In the genomic region with DNA sequence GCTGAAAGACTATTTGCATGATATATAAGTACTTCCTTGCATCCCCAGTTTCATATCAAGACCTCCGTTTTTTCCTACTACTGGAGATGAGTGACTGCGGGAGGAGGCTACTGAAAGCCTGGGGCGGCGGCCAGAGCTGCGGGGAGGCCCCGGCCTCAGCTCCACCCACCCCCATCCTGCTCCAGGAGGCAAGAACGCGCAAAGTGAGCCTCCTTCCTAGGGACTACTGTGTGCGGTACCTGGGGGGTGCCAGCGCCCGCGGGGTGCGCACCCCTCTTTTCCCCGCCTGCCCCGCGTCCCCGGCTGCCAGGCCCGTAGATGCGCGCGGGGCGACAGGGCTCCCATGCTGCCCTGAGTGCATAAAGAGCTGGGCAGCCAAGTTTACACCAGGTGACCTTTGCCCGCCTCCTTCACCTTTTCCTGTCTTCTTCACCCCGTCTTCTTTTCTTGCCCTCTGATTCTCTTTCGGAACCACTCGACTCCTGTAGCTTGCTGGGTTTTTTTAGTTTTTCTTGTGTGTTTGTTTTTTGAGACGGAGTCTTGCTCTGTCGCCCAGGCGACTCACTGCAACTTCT, we compare ENCODE assay signal across 10 cellular contexts. TPM values are rescaled to one million over a fixed set of nuclear protein-coding genes. Genes with fewer than 3 reads are reported as not detected.
DNase-seq lines count a peak whose midpoint lies in the region; ATAC-seq, FAIRE-seq and TF ChIP-seq lines count a peak whose summit lies in the region.
"Had no signal": no experiment of that assay in that cellular context is flagged by ENCODE, and none has a peak within 500 bp of the region (broad histone marks: within the 10 kb centered on the region; RNA-seq: fewer than 3 reads in every experiment).

No MANE protein-coding gene starts in this region.

- H2AK5ac ChIP-seq in H1 (ENCODE audit: low read depth, low read length), result no peak overlapping the region

- no peak overlapping the region for H3K23ac ChIP-seq in H1 (ENCODE audit: insufficient read length)

- POLR2A ChIA-PET in H1 (lab: Charles Lee; ENCODE audit: partially characterized antibody), result interaction anchor here (0.9 to 1.9 kb wide), 5 partner anchors 13 to 47 kb away, joined by 3 to 6 read pairs (median 5); a partner anchor contains a TSS

- no peaks in the 10 kb centered on the region for H3K9me3 Mint-ChIP-seq in nephron progenitor cell
- H3K9me3 Mint-ChIP-seq: naive B cell had no signal

- no peak overlapping the region for H3K27ac Mint-ChIP-seq in nephron progenitor cell

- no peak for TF ChIP-seq EP300 in H1 (IDR thresholded peaks at IDR 0.05; ENCODE audit: borderline replicate concordance in 1 of 2, low read depth in 2 of 2, low read length in 2 of 2)

- peaks cover 9% of the 10 kb centered on the region for H3K27me3 Mint-ChIP-seq in nephron progenitor cell (ENCODE audit: low read depth, poor library complexity)
- H3K27me3 Mint-ChIP-seq: naive B cell had no signal

- H2BK5ac ChIP-seq in H1 (ENCODE audit: low read depth, low read length), result no peak overlapping the region

- H3K9me3 ChIP-seq in BLaER1 (no peaks in the 10 kb centered on the region), H1 (ENCODE audit: insufficient read depth in 2 of 2, low read depth in 1 of 2, low read length in 1 of 2) (no peaks in the 10 kb centered on the region)

- H2BK15ac ChIP-seq in H1 (ENCODE audit: low read length), result no peak overlapping the region

- no peak for TF ChIP-seq POLR2A in H1 (IDR thresholded peaks at IDR 0.05; ENCODE audit: control extremely low read depth in 1 of 2, low read depth in 2 of 2, low read length in 2 of 2)

- no peak overlapping the region for H3K27ac ChIP-seq in BLaER1
- no peak overlapping the region for H3K27ac ChIP-seq in H1 (ENCODE audit: low read depth, low read length)

- peak overlapping the region; percentile 75 for H3K4me3 Mint-ChIP-seq in nephron progenitor cell

- no peaks in the 10 kb centered on the region for H3K36me3 ChIP-seq in BLaER1
- no peaks in the 10 kb centered on the region for H3K36me3 ChIP-seq in H1 (ENCODE audit: control insufficient read depth in 2 of 4, insufficient read depth in 4 of 4, low read length in 3 of 4)

- H3K36me3 Mint-ChIP-seq in nephron progenitor cell (ENCODE audit: low read depth), result no peaks in the 10 kb centered on the region

- CTCF ChIA-PET in H1 (lab: Charles Lee; ENCODE audit: partially characterized antibody), result interaction anchor here (0.7 to 1.4 kb wide), 7 partner anchors 10 to 206 kb away, joined by 3 to 5 read pairs (median 3); no protein-coding TSS in a partner anchor

- DNase-seq in M059J (ENCODE audit: low read depth), result peak; percentile 37
- peak in 1 of 2 experiments; percentile 64 for DNase-seq in H1 (ENCODE audit: low read depth in 1 of 2, low spot score in 2 of 2)
- peak; percentile 14 for DNase-seq in nephron progenitor cell
- no peak for DNase-seq in NCI-H1092 (lab: John Stamatoyannopoulos, UW)
- no peak for DNase-seq in ureter (ENCODE audit: low spot score)
- DNase-seq: naive B cell, T1000 had no signal

- H3K27me3 ChIP-seq in BLaER1, result peaks cover 14% of the 10 kb centered on the region
- H3K27me3 ChIP-seq in H1 (replicated peaks in 1 of 4; ENCODE audit: control insufficient read depth in 3 of 4, extremely low read depth in 1 of 4, insufficient read depth in 3 of 4, low read length in 3 of 4), result no peaks in the 10 kb centered on the region

- TF ChIP-seq RAD21 in H1 (IDR thresholded peaks at IDR 0.05 in 1 of 2, conservative IDR thresholded peaks at IDR 0.05 in 1 of 2; ENCODE audit: low read depth in 2 of 2, low read length in 2 of 2), result no peak

- no peak overlapping the region for H3K4ac ChIP-seq in H1 (replicated peaks; ENCODE audit: insufficient read length, low read depth, low read length)

- no peak overlapping the region for H2BK12ac ChIP-seq in H1 (ENCODE audit: low read depth, low read length)

- H4K5ac ChIP-seq in H1 (ENCODE audit: insufficient read length, low read depth, low read length), result no peak overlapping the region

- H3K4me1 ChIP-seq in BLaER1 (peaks cover 29% of the 10 kb centered on the region), H1 (replicated peaks in 1 of 4; ENCODE audit: control insufficient read depth in 3 of 4, insufficient read depth in 4 of 4, low read length in 3 of 4) (peaks cover 0 to 11% (median 0%) of the 10 kb centered on the region in 4 experiments; a peak in 4 of 7 replicates)

- 22% methylated on average over 29 of the region's 29 CpGs; no CpG with 5 or more reads in 1 of the 2 experiments for WGBS in H1 (ENCODE audit: extremely low coverage in 1 of 2, insufficient coverage in 1 of 2, insufficient read length in 1 of 2, insufficient replicate concordance in 2 of 2, low coverage in 1 of 2, low lambda C conversion rate in 2 of 2, missing lambda C conversion rate in 1 of 2), 2 experiments

- H2BK20ac ChIP-seq in H1 (ENCODE audit: low read length), result no peak overlapping the region

- no peaks in the 10 kb centered on the region; the same call in 1 of the 2 replicates for H3K79me1 ChIP-seq in H1 (ENCODE audit: low read depth, low read length)

- no peak overlapping the region for H2BK120ac ChIP-seq in H1 (replicated peaks; ENCODE audit: low read depth, low read length)

- H3K79me2 ChIP-seq in H1 (ENCODE audit: control insufficient read depth in 1 of 2, insufficient read depth in 2 of 2, low read length in 2 of 2), result peaks cover 0 to 21% of the 10 kb centered on the region in 2 experiments; a peak in 2 of 4 replicates

- H3K4me2 ChIP-seq in BLaER1, result peak overlapping the region; percentile 40
- peak overlapping the region; percentile 66 to 94 for H3K4me2 ChIP-seq in H1 (ENCODE audit: insufficient read depth in 1 of 2, low read depth in 2 of 2, low read length in 2 of 2)

- no peak overlapping the region for H4K91ac ChIP-seq in H1 (replicated peaks; ENCODE audit: insufficient read length, low read length)

- H4K20me1 ChIP-seq in BLaER1, result no peaks in the 10 kb centered on the region
- no peaks in the 10 kb centered on the region for H4K20me1 ChIP-seq in H1 (replicated peaks in 1 of 2; ENCODE audit: control insufficient read depth in 1 of 2, insufficient read depth in 2 of 2, low read length in 2 of 2)

- no peak overlapping the region for H3K4me3 ChIP-seq in BLaER1
- peak overlapping the region; percentile 26 to 58 (median 34) for H3K4me3 ChIP-seq in H1 (ENCODE audit: extremely low read depth in 1 of 4, insufficient read depth in 2 of 4, low read depth in 3 of 4, low read length in 4 of 4)

- TF ChIP-seq CTCF in H1 (IDR thresholded peaks at IDR 0.05; ENCODE audit: control extremely low read depth in 1 of 3, insufficient read depth in 1 of 3, low read depth in 1 of 3, low read length in 3 of 3) (no peak), nephron progenitor cell (IDR thresholded peaks at IDR 0.05) (no peak)

- H3K18ac ChIP-seq in H1 (ENCODE audit: extremely low read depth, low read length), result peak overlapping the region; percentile 71

- peak overlapping the region; percentile 87; the same call in 1 of the 2 replicates for H4K8ac ChIP-seq in H1 (ENCODE audit: extremely low read depth, insufficient read depth, low read length)

- peaks cover 12% of the 10 kb centered on the region for H3K23me2 ChIP-seq in H1 (ENCODE audit: low read depth, low read length)

- ATAC-seq in HG02884 (IDR thresholded peaks at IDR 0.05; ENCODE audit: unreplicated experiment), result no peak
- no peak for ATAC-seq in GM21447 (IDR thresholded peaks at IDR 0.05; ENCODE audit: unreplicated experiment)

- peak overlapping the region; percentile 26; the same call in 1 of the 2 replicates for H2AFZ ChIP-seq in H1 (ENCODE audit: low read length)

- H3K56ac ChIP-seq in H1 (replicated peaks; ENCODE audit: insufficient read length, low read depth, low read length), result no peak overlapping the region

- no peak for FAIRE-seq in H1 (lab: Jason Lieb, UNC)

- peaks cover 15% of the 10 kb centered on the region for H3K4me1 Mint-ChIP-seq in nephron progenitor cell

- H3K9ac ChIP-seq in BLaER1 (no peak overlapping the region), H1 (replicated peaks in 1 of 4; ENCODE audit: extremely low read depth in 1 of 4, low read depth in 3 of 4, low read length in 3 of 4) (peak overlapping the region in 1 of 4 experiments; percentile 2; a peak in 2 of 7 replicates)

- H3K14ac ChIP-seq in H1 (ENCODE audit: insufficient read length), result no peak overlapping the region

RNA-seq across cellular contexts. Expression of a gene that starts 2.5 kb away (rescaled TPM):
- 9.9 and 13.8 TPM in 2 replicates for total RNA-seq in M059J (2014; rRNA removed; shearing (Covaris generic))
- 18.5 and 18.8 TPM in 2 replicates for total RNA-seq in H1 (2021; fragmentation: NEBNext Ultra II Directional; extraction: Animal tissue kit (Norgen Biotek cat#: 25700))
- 5.4 and 9.6 TPM in 2 replicates for polyA plus RNA-seq in H1 (2011; rRNA removed)
- polyA plus RNA-seq in H1 (2011; cell fraction: cytosol; rRNA removed), result 7.7 TPM
- polyA plus RNA-seq in H1 (2011; cell fraction: nucleus; rRNA removed), result 10.8 TPM
- polyA plus RNA-seq in H1 (2012, experiment 1 of 2), result 3.9 to 5.5 TPM (median 4.4 TPM) in 4 replicates
- 0.26 TPM for polyA plus RNA-seq in H1 (2012, experiment 2 of 2)
- 8.7 TPM for polyA plus RNA-seq in H1 (2013, experiment 1 of 2)
- polyA plus RNA-seq in H1 (2013, experiment 2 of 2), result 7.6 TPM
- 46.9 and 57.2 TPM in 2 replicates for polyA minus RNA-seq in H1 (2011; rRNA and poly(A)+ RNA removed)
- polyA minus RNA-seq in H1 (2011; cell fraction: cytosol; rRNA and poly(A)+ RNA removed), result 12.3 TPM
- polyA minus RNA-seq in H1 (2011; cell fraction: nucleus; rRNA and poly(A)+ RNA removed), result 66.2 TPM
- total RNA-seq in ureter, result 19.3 TPM

RNA-seq across cellular contexts. Expression of a gene that starts 47.1 kb away (rescaled TPM):
- total RNA-seq in M059J (2014; rRNA removed; shearing (Covaris generic)), result 218 and 303 TPM in 2 replicates
- 224 and 231 TPM in 2 replicates for total RNA-seq in H1 (2021; fragmentation: NEBNext Ultra II Directional; extraction: Animal tissue kit (Norgen Biotek cat#: 25700))
- polyA plus RNA-seq in H1 (2011; rRNA removed), result 46.6 and 68.4 TPM in 2 replicates
- polyA plus RNA-seq in H1 (2011; cell fraction: cytosol; rRNA removed), result 80.8 TPM
- 105 TPM for polyA plus RNA-seq in H1 (2011; cell fraction: nucleus; rRNA removed)
- polyA plus RNA-seq in H1 (2012, experiment 1 of 2), result 111 to 190 TPM (median 143 TPM) in 4 replicates
- 12.6 TPM for polyA plus RNA-seq in H1 (2012, experiment 2 of 2)
- polyA plus RNA-seq in H1 (2013, experiment 1 of 2), result 113 TPM
- polyA plus RNA-seq in H1 (2013, experiment 2 of 2), result 119 TPM
- 70.1 and 106 TPM in 2 replicates for polyA minus RNA-seq in H1 (2011; rRNA and poly(A)+ RNA removed)
- polyA minus RNA-seq in H1 (2011; cell fraction: cytosol; rRNA and poly(A)+ RNA removed), result 63.0 TPM
- 116 TPM for polyA minus RNA-seq in H1 (2011; cell fraction: nucleus; rRNA and poly(A)+ RNA removed)
- 118 TPM for total RNA-seq in ureter

RNA-seq across cellular contexts. Expression of a gene that starts 47.9 kb away (rescaled TPM):
- 93.9 and 115 TPM in 2 replicates for total RNA-seq in M059J (2014; rRNA removed; shearing (Covaris generic))
- 90.4 and 90.9 TPM in 2 replicates for total RNA-seq in H1 (2021; fragmentation: NEBNext Ultra II Directional; extraction: Animal tissue kit (Norgen Biotek cat#: 25700))
- polyA plus RNA-seq in H1 (2011; rRNA removed), result 9.7 and 15.4 TPM in 2 replicates
- 21.8 TPM for polyA plus RNA-seq in H1 (2011; cell fraction: cytosol; rRNA removed)
- 7.9 TPM for polyA plus RNA-seq in H1 (2011; cell fraction: nucleus; rRNA removed)
- polyA plus RNA-seq in H1 (2012, experiment 1 of 2), result 28.8 to 46.8 TPM (median 38.9 TPM) in 4 replicates
- polyA plus RNA-seq in H1 (2012, experiment 2 of 2), result 3.2 TPM
- polyA plus RNA-seq in H1 (2013, experiment 1 of 2), result 25.7 TPM
- 24.1 TPM for polyA plus RNA-seq in H1 (2013, experiment 2 of 2)
- 72.3 and 142 TPM in 2 replicates for polyA minus RNA-seq in H1 (2011; rRNA and poly(A)+ RNA removed)
- polyA minus RNA-seq in H1 (2011; cell fraction: cytosol; rRNA and poly(A)+ RNA removed), result 27.6 TPM
- 17.5 TPM for polyA minus RNA-seq in H1 (2011; cell fraction: nucleus; rRNA and poly(A)+ RNA removed)
- 71.4 TPM for total RNA-seq in ureter

Comparison
In these comparisons a context has a peak if more than half of its experiments do, and no peak if none do; other contexts are left out.
1. DNase-seq: peak in M059J (single experiment) and nephron progenitor cell (single experiment); none in NCI-H1092 (single experiment) and ureter (single experiment).